ENCODE assay signal across 20 cellular contexts in the genomic region with DNA sequence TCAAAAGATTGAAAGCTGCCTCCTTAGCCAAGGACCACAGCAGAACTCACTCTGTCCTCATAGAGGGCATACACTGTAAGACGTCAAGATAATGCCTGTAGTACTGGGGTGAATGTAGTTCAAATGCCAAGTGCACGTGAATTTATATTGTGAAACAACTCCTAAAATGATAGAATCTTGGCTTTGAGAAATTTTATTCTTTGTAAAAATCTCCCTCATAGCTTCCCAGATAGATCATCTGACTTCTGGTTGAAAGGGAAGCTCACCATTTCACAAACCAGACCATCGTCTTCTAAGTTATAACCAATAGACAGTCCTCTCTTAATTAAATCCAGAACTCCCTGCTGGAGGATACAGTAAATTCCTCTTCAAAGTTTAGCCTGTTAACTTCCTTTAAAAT.
"Had no signal": no experiment of that assay in that cellular context is flagged by ENCODE, and none has a peak within 500 bp of the region (broad histone marks: within the 10 kb centered on the region; RNA-seq: fewer than 3 reads in every experiment).

No MANE protein-coding gene starts in this region.

- H3K36me3 ChIP-seq: esophagus muscularis mucosa, neutrophil, right lobe of liver, spleen, tibial artery, upper lobe of left lung, uterus had no signal

- H3K27me3 ChIP-seq: esophagus muscularis mucosa, foreskin keratinocyte, neutrophil, right lobe of liver, spleen, tibial artery, upper lobe of left lung, uterus had no signal

- H3K27me3 Mint-ChIP-seq: stimulated activated memory B cell treated with anti-CD40 and anti-IgM and Interleukin-4, amounts not matched to agents 10 μg/mL and 1 μg/mL and 100 μg/mL, for 72 hours had no signal

- H3K4me3 Mint-ChIP-seq: naive thymus-derived CD4-positive, alpha-beta T cell; stimulated activated memory B cell treated with anti-CD40 and anti-IgM and Interleukin-4, amounts not matched to agents 10 μg/mL and 1 μg/mL and 100 μg/mL, for 72 hours; stimulated activated naive CD8-positive, alpha-beta T cell treated with anti-CD3 and anti-CD28 coated beads, Interleukin-15, Interleukin-2, amounts not matched to agents 100 ng/mL and 50 ng/mL, for 24 hours had no signal

- ATAC-seq: naive thymus-derived CD4-positive, alpha-beta T cell; psoas muscle; right lobe of liver; stimulated activated memory B cell treated with anti-CD40 and anti-IgM and Interleukin-4, amounts not matched to agents 10 μg/mL and 1 μg/mL and 100 μg/mL, for 72 hours had no signal

- DNase-seq: cortex of kidney; effector memory CD4-positive, alpha-beta T cell; foreskin keratinocyte; kidney glomerular epithelial cell; naive thymus-derived CD4-positive, alpha-beta T cell; psoas muscle; retina; right lobe of liver; spleen; stimulated activated CD4-positive, alpha-beta T cell treated with anti-CD3 and anti-CD28 coated beads, Interleukin-15, amount 100 ng/mL, for 24 hours; stimulated activated CD4-positive, alpha-beta T cell treated with anti-CD3 and anti-CD28 coated beads, Interleukin-1b, Interleukin-23, amount 100 ng/mL, for 48 hours; stimulated activated CD4-positive, alpha-beta T cell treated with anti-CD3 and anti-CD28 coated beads, Interleukin-4, amount 100 ng/mL, for 24 hours; tibial artery; upper lobe of left lung; uterus had no signal

- H3K27ac Mint-ChIP-seq: naive thymus-derived CD4-positive, alpha-beta T cell; stimulated activated memory B cell treated with anti-CD40 and anti-IgM and Interleukin-4, amounts not matched to agents 10 μg/mL and 1 μg/mL and 100 μg/mL, for 72 hours; stimulated activated naive CD8-positive, alpha-beta T cell treated with anti-CD3 and anti-CD28 coated beads, Interleukin-15, Interleukin-2, amounts not matched to agents 100 ng/mL and 50 ng/mL, for 24 hours had no signal

- H3K4me3 ChIP-seq: esophagus muscularis mucosa, psoas muscle, right lobe of liver, spleen, tibial artery, upper lobe of left lung, uterus had no signal

- H3K27ac ChIP-seq: epithelial cell of prostate, esophagus muscularis mucosa, foreskin keratinocyte, neutrophil, psoas muscle, right lobe of liver, spleen, tibial artery, upper lobe of left lung, uterus had no signal

- H3K4me1 ChIP-seq: foreskin keratinocyte, psoas muscle, right lobe of liver, spleen, tibial artery, upper lobe of left lung, uterus had no signal

- H3K9me3 ChIP-seq: esophagus muscularis mucosa, neutrophil, psoas muscle, right lobe of liver, tibial artery, upper lobe of left lung, uterus had no signal

- H3K4me1 Mint-ChIP-seq: naive thymus-derived CD4-positive, alpha-beta T cell; stimulated activated memory B cell treated with anti-CD40 and anti-IgM and Interleukin-4, amounts not matched to agents 10 μg/mL and 1 μg/mL and 100 μg/mL, for 72 hours had no signal
